20 cellular contexts compared by ENCODE assay signal in genomic region chr4:162921178-162921785, GRCh38.
"Had no signal": no experiment of that assay in that cellular context is flagged by ENCODE, and none has a peak within 500 bp of the region (broad histone marks: within the 10 kb centered on the region; RNA-seq: fewer than 3 reads in every experiment).

No MANE protein-coding gene starts in this region.

- H3K4me3 Mint-ChIP-seq: activated CD4-positive, alpha-beta T cell treated with anti-CD3 and anti-CD28 coated beads, Interleukin-2, amount 10 ng/mL, durations not matched to agents 24 days and 14 days; activated naive CD4-positive, alpha-beta T cell treated with anti-CD3 and anti-CD28 coated beads, Interleukin-2, amount 10 ng/mL, durations not matched to agents 7 days and 5 days; activated T-cell treated with anti-CD3 and anti-CD28 coated beads, Interleukin-2, amount 50 U/mL, for 4 hours; naive thymus-derived CD8-positive, alpha-beta T cell; stimulated activated effector memory CD8-positive, alpha-beta T cell treated with anti-CD3 and anti-CD28 coated beads, Interleukin-12 subunit alpha, Interleukin-12 subunit beta, amount 100 ng/mL, for 72 hours had no signal

- H3K36me3 Mint-ChIP-seq: activated naive CD4-positive, alpha-beta T cell treated with anti-CD3 and anti-CD28 coated beads, Interleukin-2, amount 10 ng/mL, durations not matched to agents 7 days and 5 days; naive thymus-derived CD8-positive, alpha-beta T cell; stimulated activated effector memory CD8-positive, alpha-beta T cell treated with anti-CD3 and anti-CD28 coated beads, Interleukin-12 subunit alpha, Interleukin-12 subunit beta, amount 100 ng/mL, for 72 hours had no signal

- H3K36me3 ChIP-seq: ascending aorta, breast epithelium, gastroesophageal sphincter, heart right ventricle, left lung, thoracic aorta, upper lobe of left lung had no signal

- H3K27me3 ChIP-seq: ascending aorta, breast epithelium, gastroesophageal sphincter, heart right ventricle, left lung, upper lobe of left lung had no signal

- DNase-seq: activated CD4-positive, alpha-beta T cell treated with anti-CD3 and anti-CD28 coated beads, Interleukin-2, amount 10 ng/mL, durations not matched to agents 24 days and 14 days; activated CD8-positive, alpha-beta memory T cell treated with anti-CD3 and anti-CD28 coated beads, Interleukin-2, amount 50 U/mL, for 4 hours; activated naive CD4-positive, alpha-beta T cell treated with anti-CD3 and anti-CD28 coated beads, Interleukin-2, amount 10 ng/mL, durations not matched to agents 7 days and 5 days; activated T-cell treated with anti-CD3 and anti-CD28 coated beads, Interleukin-2, amount 50 U/mL, for 4 hours; effector CD4-positive, alpha-beta T cell; heart right ventricle; kidney; naive thymus-derived CD8-positive, alpha-beta T cell; stimulated activated CD4-positive, alpha-beta T cell treated with anti-CD3 and anti-CD28 coated beads, Interleukin-4, amount 100 ng/mL, for 24 hours; T1000; upper lobe of left lung had no signal

- H3K27ac Mint-ChIP-seq: activated CD4-positive, alpha-beta T cell treated with anti-CD3 and anti-CD28 coated beads, Interleukin-2, amount 10 ng/mL, durations not matched to agents 24 days and 14 days; activated naive CD4-positive, alpha-beta T cell treated with anti-CD3 and anti-CD28 coated beads, Interleukin-2, amount 10 ng/mL, durations not matched to agents 7 days and 5 days; naive thymus-derived CD8-positive, alpha-beta T cell; stimulated activated effector memory CD8-positive, alpha-beta T cell treated with anti-CD3 and anti-CD28 coated beads, Interleukin-12 subunit alpha, Interleukin-12 subunit beta, amount 100 ng/mL, for 72 hours had no signal

- H3K9me3 Mint-ChIP-seq: activated naive CD4-positive, alpha-beta T cell treated with anti-CD3 and anti-CD28 coated beads, Interleukin-2, amount 10 ng/mL, durations not matched to agents 7 days and 5 days; stimulated activated effector memory CD8-positive, alpha-beta T cell treated with anti-CD3 and anti-CD28 coated beads, Interleukin-12 subunit alpha, Interleukin-12 subunit beta, amount 100 ng/mL, for 72 hours had no signal

- H3K27me3 Mint-ChIP-seq: activated CD4-positive, alpha-beta T cell treated with anti-CD3 and anti-CD28 coated beads, Interleukin-2, amount 10 ng/mL, durations not matched to agents 24 days and 14 days; activated naive CD4-positive, alpha-beta T cell treated with anti-CD3 and anti-CD28 coated beads, Interleukin-2, amount 10 ng/mL, durations not matched to agents 7 days and 5 days; naive thymus-derived CD8-positive, alpha-beta T cell had no signal

- H3K27ac ChIP-seq: ascending aorta, breast epithelium, gastroesophageal sphincter, heart right ventricle, left lung, parathyroid adenoma, thoracic aorta, upper lobe of left lung had no signal

- H3K4me3 ChIP-seq: ascending aorta, breast epithelium, gastroesophageal sphincter, heart right ventricle, left lung, thoracic aorta, upper lobe of left lung had no signal

- H3K9me3 ChIP-seq: upper lobe of left lung had no signal

- H3K9ac ChIP-seq: parathyroid adenoma had no signal

- H3K4me1 Mint-ChIP-seq: activated CD4-positive, alpha-beta T cell treated with anti-CD3 and anti-CD28 coated beads, Interleukin-2, amount 10 ng/mL, durations not matched to agents 24 days and 14 days; activated naive CD4-positive, alpha-beta T cell treated with anti-CD3 and anti-CD28 coated beads, Interleukin-2, amount 10 ng/mL, durations not matched to agents 7 days and 5 days; naive thymus-derived CD8-positive, alpha-beta T cell; stimulated activated effector memory CD8-positive, alpha-beta T cell treated with anti-CD3 and anti-CD28 coated beads, Interleukin-12 subunit alpha, Interleukin-12 subunit beta, amount 100 ng/mL, for 72 hours had no signal

- ATAC-seq: activated T-cell treated with anti-CD3 and anti-CD28 coated beads, Interleukin-2, amount 50 U/mL, for 4 hours; esophagus mucosa; gastroesophageal sphincter; heart right ventricle; left lung; naive thymus-derived CD8-positive, alpha-beta T cell; sciatic nerve; stimulated activated effector memory CD8-positive, alpha-beta T cell treated with anti-CD3 and anti-CD28 coated beads, Interleukin-12 subunit alpha, Interleukin-12 subunit beta, amount 100 ng/mL, for 72 hours had no signal

- H3K4me1 ChIP-seq: ascending aorta, breast epithelium, gastroesophageal sphincter, heart right ventricle, left lung, parathyroid adenoma, upper lobe of left lung had no signal
